Comparison of ENCODE assay signal across 28 cellular contexts in the genomic region with DNA sequence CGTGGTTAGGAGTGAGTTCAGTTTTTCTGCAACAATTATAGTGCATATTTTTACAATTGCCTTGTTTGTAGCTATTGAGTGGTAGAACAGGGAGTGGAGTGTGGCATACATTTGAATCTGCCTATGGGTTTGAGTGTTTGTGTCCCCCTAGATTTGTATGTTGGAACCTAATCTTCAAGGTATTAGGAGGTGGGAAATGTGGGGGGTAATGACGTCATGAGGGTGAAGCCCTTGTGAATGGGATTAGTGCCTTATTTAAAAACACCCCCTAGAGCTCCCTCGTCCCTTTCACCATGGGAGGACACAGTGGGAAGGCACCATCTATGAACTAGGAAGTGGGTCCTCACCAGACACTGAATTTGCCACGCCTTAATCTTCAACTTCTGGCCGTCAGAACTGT.
"Had no signal": no experiment of that assay in that cellular context is flagged by ENCODE, and none has a peak within 500 bp of the region (broad histone marks: within the 10 kb centered on the region; RNA-seq: fewer than 3 reads in every experiment).

No MANE protein-coding gene starts in this region.

- FAIRE-seq: urothelium cell line had no signal

- H3K4me1 ChIP-seq: stomach, suprapubic skin, testis, thyroid gland, tibial artery, tibial nerve, upper lobe of left lung, upper lobe of right lung, uterus, vagina had no signal

- ATAC-seq: stimulated activated effector memory CD8-positive, alpha-beta T cell treated with anti-CD3 and anti-CD28 coated beads, Interleukin-12 subunit alpha, Interleukin-12 subunit beta, amount 100 ng/mL, for 72 hours; stimulated activated memory B cell treated with anti-CD40 and anti-IgM and Interleukin-4, amounts not matched to agents 10 μg/mL and 1 μg/mL and 100 μg/mL, for 72 hours; stimulated activated naive B cell treated with anti-CD40 and anti-IgM and Interleukin-4, amounts not matched to agents 10 μg/mL and 1 μg/mL and 100 μg/mL, for 72 hours; stimulated activated naive CD8-positive, alpha-beta T cell treated with anti-CD3 and anti-CD28 coated beads, Interleukin-15, amount 100 ng/mL, for 72 hours; stimulated activated naive CD8-positive, alpha-beta T cell treated with anti-CD3 and anti-CD28 coated beads, Interleukin-15, Interleukin-2, amounts not matched to agents 100 U/mL and 50 U/mL, for 24 hours; upper lobe of right lung had no signal

- H3K4me3 ChIP-seq: stomach, suprapubic skin, testis, thoracic aorta, thyroid gland, tibial artery, tibial nerve, upper lobe of left lung, upper lobe of right lung, uterus, vagina had no signal

- H3K27me3 Mint-ChIP-seq: stimulated activated memory B cell treated with anti-CD40 and anti-IgM and Interleukin-4, amounts not matched to agents 10 μg/mL and 1 μg/mL and 100 μg/mL, for 72 hours; stimulated activated naive B cell treated with anti-CD40 and anti-IgM and Interleukin-4, amounts not matched to agents 10 μg/mL and 1 μg/mL and 100 μg/mL, for 72 hours; stimulated activated naive CD8-positive, alpha-beta T cell treated with anti-CD3 and anti-CD28 coated beads, Interleukin-15, amount 100 ng/mL, for 72 hours; stimulated activated naive CD8-positive, alpha-beta T cell treated with anti-CD3 and anti-CD28 coated beads, Interleukin-15, Interleukin-2, amounts not matched to agents 100 ng/mL and 50 ng/mL, for 24 hours; type B pancreatic cell had no signal

- DNase-seq: stimulated activated CD4-positive, alpha-beta T cell treated with anti-CD3 and anti-CD28 coated beads, Interleukin-2, amount 100 ng/mL, for 48 hours; stimulated activated CD4-positive, alpha-beta T cell treated with anti-CD3 and anti-CD28 coated beads, Interleukin-4, amount 100 ng/mL, for 1 hour; stimulated activated CD4-positive, alpha-beta T cell treated with anti-CD3 and anti-CD28 coated beads, Interleukin-4, amount 100 ng/mL, for 24 hours; stimulated activated CD4-positive, alpha-beta T cell treated with anti-CD3 and anti-CD28 coated beads, Interleukin-4, amount 100 ng/mL, for 4 hours; stimulated activated CD8-positive, alpha-beta memory T cell treated with anti-CD3 and anti-CD28 coated beads, Interleukin-4, amount 100 ng/mL, for 48 hours; stimulated activated naive B cell treated with anti-CD40 and anti-IgM and Interleukin-4, amounts not matched to agents 10 μg/mL and 1 μg/mL and 100 μg/mL, for 72 hours; stimulated activated naive CD4-positive, alpha-beta T cell; stimulated activated naive CD4-positive, alpha-beta T cell treated with Interleukin-2 at 50 U/mL for 16 hours; stimulated activated naive CD8-positive, alpha-beta T cell treated with anti-CD3 and anti-CD28 coated beads, Interleukin-15, amount 100 ng/mL, for 72 hours; stimulated activated naive CD8-positive, alpha-beta T cell treated with anti-CD3 and anti-CD28 coated beads, Interleukin-15, Interleukin-2, amounts not matched to agents 100 U/mL and 50 U/mL, for 24 hours; stomach; substantia nigra; testis; thyroid gland; tibial artery; trophoblast cell; upper lobe of left lung; upper lobe of right lung; uterus had no signal

- H3K27ac Mint-ChIP-seq: stimulated activated effector memory CD8-positive, alpha-beta T cell treated with anti-CD3 and anti-CD28 coated beads, Interleukin-12 subunit alpha, Interleukin-12 subunit beta, amount 100 ng/mL, for 72 hours; stimulated activated memory B cell treated with anti-CD40 and anti-IgM and Interleukin-4, amounts not matched to agents 10 μg/mL and 1 μg/mL and 100 μg/mL, for 72 hours; stimulated activated naive B cell treated with anti-CD40 and anti-IgM and Interleukin-4, amounts not matched to agents 10 μg/mL and 1 μg/mL and 100 μg/mL, for 72 hours; stimulated activated naive CD8-positive, alpha-beta T cell treated with anti-CD3 and anti-CD28 coated beads, Interleukin-15, amount 100 ng/mL, for 72 hours; stimulated activated naive CD8-positive, alpha-beta T cell treated with anti-CD3 and anti-CD28 coated beads, Interleukin-15, Interleukin-2, amounts not matched to agents 100 ng/mL and 50 ng/mL, for 24 hours; type B pancreatic cell had no signal

- H3K4me3 Mint-ChIP-seq: stimulated activated effector memory CD8-positive, alpha-beta T cell treated with anti-CD3 and anti-CD28 coated beads, Interleukin-12 subunit alpha, Interleukin-12 subunit beta, amount 100 ng/mL, for 72 hours; stimulated activated memory B cell treated with anti-CD40 and anti-IgM and Interleukin-4, amounts not matched to agents 10 μg/mL and 1 μg/mL and 100 μg/mL, for 72 hours; stimulated activated naive B cell treated with anti-CD40 and anti-IgM and Interleukin-4, amounts not matched to agents 10 μg/mL and 1 μg/mL and 100 μg/mL, for 72 hours; stimulated activated naive CD8-positive, alpha-beta T cell treated with anti-CD3 and anti-CD28 coated beads, Interleukin-15, amount 100 ng/mL, for 72 hours; stimulated activated naive CD8-positive, alpha-beta T cell treated with anti-CD3 and anti-CD28 coated beads, Interleukin-15, Interleukin-2, amounts not matched to agents 100 ng/mL and 50 ng/mL, for 24 hours; type B pancreatic cell had no signal

- H3K36me3 ChIP-seq: stomach, suprapubic skin, thoracic aorta, thyroid gland, tibial artery, tibial nerve, upper lobe of left lung, upper lobe of right lung, uterus, vagina had no signal

- H3K9me3 ChIP-seq: stomach, suprapubic skin, testis, thoracic aorta, thyroid gland, tibial artery, tibial nerve, upper lobe of left lung, upper lobe of right lung, uterus, vagina had no signal

- H3K27ac ChIP-seq: stomach, suprapubic skin, testis, thoracic aorta, thyroid gland, tibial artery, tibial nerve, upper lobe of left lung, upper lobe of right lung, uterus, vagina had no signal

- H3K27me3 ChIP-seq: stomach, suprapubic skin, testis, thyroid gland, tibial artery, tibial nerve, upper lobe of left lung, upper lobe of right lung, uterus, vagina had no signal

- H3K4me1 Mint-ChIP-seq: stimulated activated effector memory CD8-positive, alpha-beta T cell treated with anti-CD3 and anti-CD28 coated beads, Interleukin-12 subunit alpha, Interleukin-12 subunit beta, amount 100 ng/mL, for 72 hours; stimulated activated memory B cell treated with anti-CD40 and anti-IgM and Interleukin-4, amounts not matched to agents 10 μg/mL and 1 μg/mL and 100 μg/mL, for 72 hours; stimulated activated naive B cell treated with anti-CD40 and anti-IgM and Interleukin-4, amounts not matched to agents 10 μg/mL and 1 μg/mL and 100 μg/mL, for 72 hours; stimulated activated naive CD8-positive, alpha-beta T cell treated with anti-CD3 and anti-CD28 coated beads, Interleukin-15, amount 100 ng/mL, for 72 hours had no signal

- H3K36me3 Mint-ChIP-seq: stimulated activated effector memory CD8-positive, alpha-beta T cell treated with anti-CD3 and anti-CD28 coated beads, Interleukin-12 subunit alpha, Interleukin-12 subunit beta, amount 100 ng/mL, for 72 hours; stimulated activated memory B cell treated with anti-CD40 and anti-IgM and Interleukin-4, amounts not matched to agents 10 μg/mL and 1 μg/mL and 100 μg/mL, for 72 hours; stimulated activated naive B cell treated with anti-CD40 and anti-IgM and Interleukin-4, amounts not matched to agents 10 μg/mL and 1 μg/mL and 100 μg/mL, for 72 hours; type B pancreatic cell had no signal

- H3K9me3 Mint-ChIP-seq: stimulated activated memory B cell treated with anti-CD40 and anti-IgM and Interleukin-4, amounts not matched to agents 10 μg/mL and 1 μg/mL and 100 μg/mL, for 72 hours; stimulated activated naive CD8-positive, alpha-beta T cell treated with anti-CD3 and anti-CD28 coated beads, Interleukin-15, amount 100 ng/mL, for 72 hours; type B pancreatic cell had no signal
